21 cellular contexts compared by ENCODE assay signal in the genomic region with DNA sequence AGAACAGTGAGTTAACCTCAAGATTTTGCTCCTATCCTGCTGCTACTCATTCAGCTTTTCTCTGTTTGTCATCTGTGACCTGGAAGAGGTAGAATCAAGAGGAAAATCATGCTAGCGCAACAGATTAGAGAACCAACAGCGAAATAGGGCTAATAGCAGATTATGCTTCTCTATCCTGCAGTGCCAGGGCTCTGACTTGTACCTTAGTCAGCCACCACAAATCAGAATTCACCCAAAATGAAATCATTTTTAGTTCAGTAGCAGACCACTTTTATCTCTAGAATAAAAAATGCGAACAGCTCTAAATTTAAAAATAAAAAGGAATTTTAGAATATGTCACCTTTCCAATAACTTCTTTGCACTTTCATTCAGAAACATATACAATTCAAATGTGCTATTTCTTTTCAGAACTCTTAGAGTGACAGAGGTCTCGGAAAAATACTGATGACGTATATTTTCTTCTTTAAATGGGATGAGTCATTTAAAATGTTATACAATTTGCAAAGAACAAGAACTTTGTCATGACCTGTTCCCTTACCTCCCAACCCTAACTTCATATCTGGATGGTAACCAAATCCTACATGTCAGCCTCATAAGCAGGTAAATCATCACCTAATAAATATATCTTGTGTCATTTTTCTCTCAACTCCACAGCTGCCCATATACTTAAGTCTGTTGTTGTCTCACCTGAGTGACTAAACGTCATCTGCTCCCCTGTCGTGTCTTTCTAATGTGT.
"Had no signal": no experiment of that assay in that cellular context is flagged by ENCODE, and none has a peak within 500 bp of the region (broad histone marks: within the 10 kb centered on the region; RNA-seq: fewer than 3 reads in every experiment).

No MANE protein-coding gene starts in this region.

- DNase-seq: activated CD4-positive, alpha-beta T cell treated with anti-CD3 and anti-CD28 coated beads, Interleukin-2, amount 50 U/mL, for 1 hour; activated CD8-positive, alpha-beta T cell treated with anti-CD3 and anti-CD28 coated beads for 36 hours; activated naive CD8-positive, alpha-beta T cell treated with anti-CD3 and anti-CD28 coated beads, Interleukin-2, amount 50 U/mL, for 24 hours; activated T-cell treated with anti-CD3 and anti-CD28 coated beads, Interleukin-2, amount 50 U/mL, for 48 hours; amygdala; endodermal cell; head of caudate nucleus; hippocampal formation; midbrain; naive thymus-derived CD4-positive, alpha-beta T cell; ovary; stimulated activated CD4-positive, alpha-beta T cell treated with anti-CD3 and anti-CD28 coated beads, Interleukin-4, amount 100 ng/mL, for 24 hours; stimulated activated naive CD8-positive, alpha-beta T cell treated with anti-CD3 and anti-CD28 coated beads, Interleukin-15, amount 100 ng/mL, for 72 hours; substantia nigra; T-helper 17 cell; T1000; upper lobe of left lung had no signal

- ATAC-seq: activated CD8-positive, alpha-beta T cell treated with anti-CD3 and anti-CD28 coated beads for 36 hours; activated naive CD8-positive, alpha-beta T cell treated with anti-CD3 and anti-CD28 coated beads, Interleukin-2, amount 50 U/mL, for 24 hours; naive thymus-derived CD4-positive, alpha-beta T cell; sciatic nerve; stimulated activated effector memory CD8-positive, alpha-beta T cell treated with anti-CD3 and anti-CD28 coated beads, Interleukin-12 subunit alpha, Interleukin-12 subunit beta, amount 100 ng/mL, for 72 hours; stimulated activated naive CD8-positive, alpha-beta T cell treated with anti-CD3 and anti-CD28 coated beads, Interleukin-15, amount 100 ng/mL, for 72 hours; T-helper 17 cell; WTC11 had no signal

- H3K4me3 ChIP-seq: ovary, skin epidermis, upper lobe of left lung had no signal

- H3K9me3 ChIP-seq: ovary, upper lobe of left lung had no signal

- H3K4me1 ChIP-seq: upper lobe of left lung had no signal

- H3K27me3 ChIP-seq: ovary, upper lobe of left lung had no signal

- H3K36me3 ChIP-seq: ovary, upper lobe of left lung had no signal

- H3K27ac ChIP-seq: ovary, skin epidermis, upper lobe of left lung had no signal
